Comparison of ENCODE assay signal across 22 cellular contexts in genomic region chr12:71442567-71442931, GRCh38. TPM values are rescaled to one million over a fixed set of nuclear protein-coding genes. Genes with fewer than 3 reads are reported as not detected.
A peak's percentile ranks its signal among the peaks of the same experiment; 100 is the strongest.
DNase-seq lines count a peak whose midpoint lies in the region; ATAC-seq and TF ChIP-seq lines count a peak whose summit lies in the region.
"Had no signal": no experiment of that assay in that cellular context is flagged by ENCODE, and none has a peak within 500 bp of the region (broad histone marks: within the 10 kb centered on the region; RNA-seq: fewer than 3 reads in every experiment).

No MANE protein-coding gene starts in this region.

- no peaks in the 10 kb centered on the region for H4K20me1 ChIP-seq in osteoblast (ENCODE audit: insufficient read depth, low read length)

- POLR2A ChIA-PET in HEK293 (lab: Yijun Ruan, JAX), result no interaction called here
- POLR2A ChIA-PET in activated CD8-positive, alpha-beta T cell treated with anti-CD3 and anti-CD28 coated beads, Interleukin-2, amount 10 ng/mL, durations not matched to agents 7 days and 5 days (lab: Charles Lee), result no interaction called here

- H3K4me2 ChIP-seq in osteoblast (ENCODE audit: insufficient read depth, low read length), result no peak overlapping the region
- H3K4me2 ChIP-seq: BLaER1 had no signal

- peaks cover 9% of the 10 kb centered on the region; the same call in 1 of the 2 replicates for H3K4me1 ChIP-seq in HEK293 (ENCODE audit: control insufficient read depth, insufficient read depth, low read length)
- H3K4me1 ChIP-seq in endodermal cell (ENCODE audit: control insufficient read depth, insufficient read depth, low read length), result peaks cover 7% of the 10 kb centered on the region
- peaks cover 5% of the 10 kb centered on the region for H3K4me1 ChIP-seq in osteoblast (ENCODE audit: insufficient read depth, low read length)

- peaks cover 71% of the 10 kb centered on the region for H3K27me3 Mint-ChIP-seq in endodermal cell (ENCODE audit: insufficient read depth)
- peaks cover 59% of the 10 kb centered on the region for H3K27me3 Mint-ChIP-seq in activated CD8-positive, alpha-beta T cell treated with anti-CD3 and anti-CD28 coated beads, Interleukin-2, amount 10 ng/mL, durations not matched to agents 7 days and 5 days (ENCODE audit: low read depth)

- H3K27me3 ChIP-seq in endodermal cell (ENCODE audit: control insufficient read depth, insufficient read depth, low read length, poor library complexity, severe bottlenecking) (peaks cover 4% of the 10 kb centered on the region), osteoblast (ENCODE audit: insufficient read depth, low read length) (peaks cover 88% of the 10 kb centered on the region)

- H3K9me3 ChIP-seq in HEK293 (ENCODE audit: control insufficient read depth, insufficient read depth, low read depth, low read length) (no peaks in the 10 kb centered on the region), endodermal cell (ENCODE audit: control insufficient read depth, low read length) (peaks cover 5% of the 10 kb centered on the region), osteoblast (ENCODE audit: low read depth, low read length) (no peaks in the 10 kb centered on the region)
- H3K9me3 ChIP-seq: HAP-1, Peyer's patch had no signal

- peak overlapping the region; percentile 36 for H3K9ac ChIP-seq in endodermal cell (ENCODE audit: extremely low read depth, low read length, poor library complexity, severe bottlenecking)
- H3K9ac ChIP-seq: BLaER1 had no signal

- H3K27ac ChIP-seq in HEK293 (ENCODE audit: extremely low read depth, low read depth, low read length) (no peak overlapping the region), endodermal cell (ENCODE audit: low read depth, low read length) (no peak overlapping the region), osteoblast (ENCODE audit: low read depth, low read length) (no peak overlapping the region)
- H3K27ac ChIP-seq: BLaER1, Peyer's patch had no signal

- no peak overlapping the region for H2AFZ ChIP-seq in osteoblast (ENCODE audit: low read length)

- H3K4me3 ChIP-seq in HEK293 (ENCODE audit: low read depth, low read length) (no peak overlapping the region), endodermal cell (ENCODE audit: low read length) (peak overlapping the region; percentile 93), osteoblast (ENCODE audit: insufficient read depth, low read length) (no peak overlapping the region)
- H3K4me3 ChIP-seq: BLaER1, HAP-1, Peyer's patch had no signal

- H3K4me3 Mint-ChIP-seq in endodermal cell, result peak overlapping the region; percentile 83
- no peak overlapping the region for H3K4me3 Mint-ChIP-seq in activated CD8-positive, alpha-beta T cell treated with anti-CD3 and anti-CD28 coated beads, Interleukin-2, amount 10 ng/mL, durations not matched to agents 7 days and 5 days
- H3K4me3 Mint-ChIP-seq: CD4-positive, CD25-positive, alpha-beta regulatory T cell had no signal

- H3K79me2 ChIP-seq in osteoblast (ENCODE audit: insufficient read depth, low read length), result no peaks in the 10 kb centered on the region

- H3K4me1 Mint-ChIP-seq in endodermal cell, result peaks cover 25% of the 10 kb centered on the region
- H3K4me1 Mint-ChIP-seq in activated CD8-positive, alpha-beta T cell treated with anti-CD3 and anti-CD28 coated beads, Interleukin-2, amount 10 ng/mL, durations not matched to agents 7 days and 5 days (ENCODE audit: low read depth), result peaks cover 23% of the 10 kb centered on the region

- CTCF ChIA-PET in HEK293 (lab: Yijun Ruan, JAX), result interaction anchor here (0.6 to 1.8 kb wide), 4 partner anchors 15 to 202 kb away, joined by 3 to 10 read pairs (median 3); no protein-coding TSS in a partner anchor
- CTCF ChIA-PET in activated CD8-positive, alpha-beta T cell treated with anti-CD3 and anti-CD28 coated beads, Interleukin-2, amount 10 ng/mL, durations not matched to agents 7 days and 5 days (lab: Charles Lee), result no interaction called here

- 73% methylated on average over 1 of the region's 1 CpG; no CpG with 5 or more reads in 1 of the 2 experiments for WGBS in endodermal cell (ENCODE audit: insufficient coverage in 1 of 2, insufficient read length in 1 of 2), 2 experiments

- no peak overlapping the region for H3K27ac Mint-ChIP-seq in endodermal cell
- H3K27ac Mint-ChIP-seq in activated CD8-positive, alpha-beta T cell treated with anti-CD3 and anti-CD28 coated beads, Interleukin-2, amount 10 ng/mL, durations not matched to agents 7 days and 5 days, result no peak overlapping the region
- H3K27ac Mint-ChIP-seq: CD4-positive, CD25-positive, alpha-beta regulatory T cell had no signal

- TF ChIP-seq CTCF in HEK293 (tag by site-specific recombination; IDR thresholded peaks at IDR 0.05) (no peak), endodermal cell (conservative IDR thresholded peaks at IDR 0.05) (no peak), osteoblast (IDR thresholded peaks at IDR 0.05; ENCODE audit: extremely low read depth, low read depth, low read length) (no peak)

- no peak for ATAC-seq in GM18498 (IDR thresholded peaks at IDR 0.05; ENCODE audit: unreplicated experiment)
- no peak for ATAC-seq in activated CD8-positive, alpha-beta T cell treated with anti-CD3 and anti-CD28 coated beads, Interleukin-2, amount 10 ng/mL, durations not matched to agents 7 days and 5 days

- peaks cover 20% of the 10 kb centered on the region for H3K36me3 Mint-ChIP-seq in endodermal cell (ENCODE audit: low read depth)
- no peaks in the 10 kb centered on the region for H3K36me3 Mint-ChIP-seq in activated CD8-positive, alpha-beta T cell treated with anti-CD3 and anti-CD28 coated beads, Interleukin-2, amount 10 ng/mL, durations not matched to agents 7 days and 5 days (ENCODE audit: low read depth)
- H3K36me3 Mint-ChIP-seq: CD4-positive, CD25-positive, alpha-beta regulatory T cell had no signal

- H3K9me3 Mint-ChIP-seq in endodermal cell, result peaks cover 3% of the 10 kb centered on the region
- H3K9me3 Mint-ChIP-seq in activated CD8-positive, alpha-beta T cell treated with anti-CD3 and anti-CD28 coated beads, Interleukin-2, amount 10 ng/mL, durations not matched to agents 7 days and 5 days (ENCODE audit: insufficient read depth), result peaks cover 2% of the 10 kb centered on the region

- H3K36me3 ChIP-seq in HEK293 (ENCODE audit: control insufficient read depth in 2 of 2, insufficient read depth in 1 of 2, low read length in 2 of 2), result no peaks in the 10 kb centered on the region
- H3K36me3 ChIP-seq in endodermal cell (ENCODE audit: control insufficient read depth, insufficient read depth, low read length), result peaks cover 56% of the 10 kb centered on the region
- no peaks in the 10 kb centered on the region for H3K36me3 ChIP-seq in osteoblast (ENCODE audit: insufficient read depth, low read length)
- H3K36me3 ChIP-seq: BLaER1, HAP-1, Peyer's patch had no signal

- DNase-seq in NCI-H1417 (lab: John Stamatoyannopoulos, UW) (peak in 2 of 3 experiments; percentile 33 to 56), NCI-H1417 treated with DMSO at 0.1 percent for 48 hours (lab: John Stamatoyannopoulos, UW) (no peak), endodermal cell (no peak), osteoblast (ENCODE audit: insufficient read length, low spot score, missing footprints) (peak; percentile 6), SHP77 (lab: John Stamatoyannopoulos, UW) (no peak)
- DNase-seq in activated CD8-positive, alpha-beta T cell treated with anti-CD3 and anti-CD28 coated beads, Interleukin-2, amount 10 ng/mL, durations not matched to agents 7 days and 5 days, result no peak
- DNase-seq: 8988T; CD4-positive, CD25-positive, alpha-beta regulatory T cell; GOT3; IMR-90; KG1; NCI-H1048; NCI-H1436 treated with DMSO at 0.1 percent for 48 hours; NCI-H187 treated with DMSO at 0.1 percent for 48 hours; NCI-H2107; NCI-H524; OCI-M1; Peyer's patch had no signal

TF ChIP-seq in HEK293, 187 proteins besides CTCF, POLR2A, EP300 and RAD21:
- TF ChIP-seq ZNF2 (tag by site-specific recombination; IDR thresholded peaks at IDR 0.05), result 0 out of 2 replicates have a peak, but pooled peaks have one; percentile 34
- no peak for TF ChIP-seq FEZF1 (tag by site-specific recombination; IDR thresholded peaks at IDR 0.05)

RNA-seq across cellular contexts. Expression of gene LGR5, which starts 3.0 kb away (rescaled TPM):
- 10 to 100 TPM; 27.2 to 49.9 TPM for total RNA-seq in endodermal cell
- polyA plus RNA-seq in endodermal cell (2013, experiment 1 of 2), result 18.7 TPM
- polyA plus RNA-seq in endodermal cell (2013, experiment 2 of 2), result 18.5 TPM
- total RNA-seq in osteoblast, result under 0.01 TPM in 1 of 2 replicates, not detected in the other
- total RNA-seq in activated CD8-positive, alpha-beta T cell treated with anti-CD3 and anti-CD28 coated beads, Interleukin-2, amount 10 ng/mL, durations not matched to agents 7 days and 5 days, result not detected
- total RNA-seq: CD4-positive, CD25-positive, alpha-beta regulatory T cell; IMR-90 had no signal
- polyA plus RNA-seq: CD4-positive, CD25-positive, alpha-beta regulatory T cell; IMR-90 had no signal

Comparison
In these comparisons a context has a peak if more than half of its experiments do, and no peak if none do; other contexts are left out.
1. DNase-seq: peak in NCI-H1417 (2 of 3) and osteoblast (single experiment); none in NCI-H1417 treated with DMSO at 0.1 percent for 48 hours (single experiment), endodermal cell (single experiment), activated CD8-positive, alpha-beta T cell treated with anti-CD3 and anti-CD28 coated beads, Interleukin-2, amount 10 ng/mL, durations not matched to agents 7 days and 5 days (single experiment) and SHP77 (0 of 2).
2. RNA of gene LGR5, which starts 3.0 kb away (total RNA-seq): 27.2 to 49.9 TPM in endodermal cell; under 0.01 TPM in osteoblast and not detected in activated CD8-positive, alpha-beta T cell treated with anti-CD3 and anti-CD28 coated beads, Interleukin-2, amount 10 ng/mL, durations not matched to agents 7 days and 5 days; every median in the first group is over 10 times any median in the second.